In genomic region chr6:109045423-109046012, GRCh38 we compare ENCODE assay signal across 1 cellular context.
TF ChIP-seq lines count a peak whose summit lies in the region.

No MANE protein-coding gene starts in this region.

TF ChIP-seq in K562, 482 proteins besides CTCF, POLR2A, EP300 and RAD21 (continues in another document):
- TF ChIP-seq ZNF143 (CRISPR knock-in tag; IDR thresholded peaks at IDR 0.05) (no peak), ZEB2 (IDR thresholded peaks at IDR 0.05) (no peak), HINFP (tag; conservative IDR thresholded peaks at IDR 0.05; ENCODE audit: low read depth) (no peak), ZBTB33 (CRISPR knock-in tag; IDR thresholded peaks at IDR 0.05) (no peak), RBM22 (IDR thresholded peaks at IDR 0.05; ENCODE audit: low read depth, low read length, poor library complexity, severe bottlenecking) (no peak), BCOR (IDR thresholded peaks at IDR 0.05) (0 out of 2 replicates have a peak, but pooled peaks have one; percentile 29), CBX1 (IDR thresholded peaks at IDR 0.05; ENCODE audit: low read depth) (no peak), ZHX1 (conservative IDR thresholded peaks at IDR 0.05; ENCODE audit: low read length) (no peak), DNMT1 (IDR thresholded peaks at IDR 0.05) (no peak), ZFP91 (CRISPR knock-in tag; IDR thresholded peaks at IDR 0.05) (no peak), NR3C1 (CRISPR knock-in tag; IDR thresholded peaks at IDR 0.05) (no peak), SMAD2 (IDR thresholded peaks at IDR 0.05; ENCODE audit: low read depth, low read length) (no peak), FIP1L1 (IDR thresholded peaks at IDR 0.05; ENCODE audit: low read depth, low read length, poor library complexity, severe bottlenecking) (no peak), L3MBTL2 (IDR thresholded peaks at IDR 0.05) (peak; percentile 67), POLR2B (IDR thresholded peaks at IDR 0.05; ENCODE audit: low read depth, partially characterized antibody) (no peak), DPF2 (IDR thresholded peaks at IDR 0.05) (peak; percentile 81), NFATC3 (IDR thresholded peaks at IDR 0.05) (no peak), ZNF124 (CRISPR knock-in tag; IDR thresholded peaks at IDR 0.05) (no peak), PTTG1 (tag; IDR thresholded peaks at IDR 0.05; ENCODE audit: low read depth) (no peak), TEAD4 (IDR thresholded peaks at IDR 0.05; ENCODE audit: low read length) (peak; percentile 83), TEAD4 (CRISPR knock-in tag; IDR thresholded peaks at IDR 0.05; ENCODE audit: borderline replicate concordance) (no peak), STAG1 (CRISPR knock-in tag; IDR thresholded peaks at IDR 0.05; ENCODE audit: borderline replicate concordance) (no peak), ESRRB (CRISPR knock-in tag; IDR thresholded peaks at IDR 0.05; ENCODE audit: borderline replicate concordance) (no peak), RCOR1 (IDR thresholded peaks at IDR 0.05; ENCODE audit: borderline replicate concordance in 1 of 2, low read depth in 2 of 2, low read length in 2 of 2) (peak in 1 of 2 experiments; percentile 78; a peak in 2 of 4 replicates), NR2C1 (IDR thresholded peaks at IDR 0.05) (no peak), NR2C1 (tag; IDR thresholded peaks at IDR 0.05) (no peak), ELF4 (CRISPR knock-in tag; IDR thresholded peaks at IDR 0.05) (no peak), ZNF766 (CRISPR knock-in tag; conservative IDR thresholded peaks at IDR 0.05) (no peak), HLTF (IDR thresholded peaks at IDR 0.05) (no peak), RFX5 (IDR thresholded peaks at IDR 0.05; ENCODE audit: low read depth, low read length) (no peak), CEBPG (CRISPR knock-in tag; IDR thresholded peaks at IDR 0.05) (no peak), CEBPG (tag; conservative IDR thresholded peaks at IDR 0.05 in 1 of 2, IDR thresholded peaks at IDR 0.05 in 1 of 2) (no peak), CTBP1 (IDR thresholded peaks at IDR 0.05; ENCODE audit: borderline replicate concordance) (peak; percentile 36; the same call in 1 of the 2 replicates), ZNF76 (CRISPR knock-in tag; IDR thresholded peaks at IDR 0.05; ENCODE audit: borderline replicate concordance) (no peak), ZNF133 (CRISPR knock-in tag; IDR thresholded peaks at IDR 0.05) (no peak), TAF15 (IDR thresholded peaks at IDR 0.05; ENCODE audit: low read depth, low read length) (no peak), CHCHD3 (CRISPR knock-in tag; IDR thresholded peaks at IDR 0.05) (no peak), PHB (CRISPR knock-in tag; IDR thresholded peaks at IDR 0.05) (no peak), KHSRP (IDR thresholded peaks at IDR 0.05) (no peak), MTA2 (IDR thresholded peaks at IDR 0.05; ENCODE audit: low read depth) (peak; percentile 65), HNRNPLL (IDR thresholded peaks at IDR 0.05; ENCODE audit: low read depth, low read length, poor library complexity, severe bottlenecking) (no peak), MEF2A (IDR thresholded peaks at IDR 0.05; ENCODE audit: control insufficient read depth, low read depth, low read length) (no peak), ZNF217 (CRISPR knock-in tag; IDR thresholded peaks at IDR 0.05) (no peak), HDAC1 (IDR thresholded peaks at IDR 0.05) (peak in 1 of 2 experiments; percentile 53; a peak in 1 of 4 replicates), PATZ1 (CRISPR knock-in tag; IDR thresholded peaks at IDR 0.05; ENCODE audit: borderline replicate concordance) (no peak), POLR3A (IDR thresholded peaks at IDR 0.05; ENCODE audit: borderline replicate concordance, extremely low read depth, insufficient read depth, insufficient read length) (no peak), ZNF589 (CRISPR knock-in tag; IDR thresholded peaks at IDR 0.05; ENCODE audit: low read depth) (no peak), MEF2D (tag; conservative IDR thresholded peaks at IDR 0.05; ENCODE audit: low read depth) (no peak)
- TF ChIP-seq, protein P1, sequence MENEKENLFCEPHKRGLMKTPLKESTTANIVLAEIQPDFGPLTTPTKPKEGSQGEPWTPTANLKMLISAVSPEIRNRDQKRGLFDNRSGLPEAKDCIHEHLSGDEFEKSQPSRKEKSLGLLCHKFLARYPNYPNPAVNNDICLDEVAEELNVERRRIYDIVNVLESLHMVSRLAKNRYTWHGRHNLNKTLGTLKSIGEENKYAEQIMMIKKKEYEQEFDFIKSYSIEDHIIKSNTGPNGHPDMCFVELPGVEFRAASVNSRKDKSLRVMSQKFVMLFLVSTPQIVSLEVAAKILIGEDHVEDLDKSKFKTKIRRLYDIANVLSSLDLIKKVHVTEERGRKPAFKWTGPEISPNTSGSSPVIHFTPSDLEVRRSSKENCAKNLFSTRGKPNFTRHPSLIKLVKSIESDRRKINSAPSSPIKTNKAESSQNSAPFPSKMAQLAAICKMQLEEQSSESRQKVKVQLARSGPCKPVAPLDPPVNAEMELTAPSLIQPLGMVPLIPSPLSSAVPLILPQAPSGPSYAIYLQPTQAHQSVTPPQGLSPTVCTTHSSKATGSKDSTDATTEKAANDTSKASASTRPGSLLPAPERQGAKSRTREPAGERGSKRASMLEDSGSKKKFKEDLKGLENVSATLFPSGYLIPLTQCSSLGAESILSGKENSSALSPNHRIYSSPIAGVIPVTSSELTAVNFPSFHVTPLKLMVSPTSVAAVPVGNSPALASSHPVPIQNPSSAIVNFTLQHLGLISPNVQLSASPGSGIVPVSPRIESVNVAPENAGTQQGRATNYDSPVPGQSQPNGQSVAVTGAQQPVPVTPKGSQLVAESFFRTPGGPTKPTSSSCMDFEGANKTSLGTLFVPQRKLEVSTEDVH (IDR thresholded peaks at IDR 0.05; ENCODE audit: low read depth, partially characterized antibody) = no peak
- TF ChIP-seq, protein P2, sequence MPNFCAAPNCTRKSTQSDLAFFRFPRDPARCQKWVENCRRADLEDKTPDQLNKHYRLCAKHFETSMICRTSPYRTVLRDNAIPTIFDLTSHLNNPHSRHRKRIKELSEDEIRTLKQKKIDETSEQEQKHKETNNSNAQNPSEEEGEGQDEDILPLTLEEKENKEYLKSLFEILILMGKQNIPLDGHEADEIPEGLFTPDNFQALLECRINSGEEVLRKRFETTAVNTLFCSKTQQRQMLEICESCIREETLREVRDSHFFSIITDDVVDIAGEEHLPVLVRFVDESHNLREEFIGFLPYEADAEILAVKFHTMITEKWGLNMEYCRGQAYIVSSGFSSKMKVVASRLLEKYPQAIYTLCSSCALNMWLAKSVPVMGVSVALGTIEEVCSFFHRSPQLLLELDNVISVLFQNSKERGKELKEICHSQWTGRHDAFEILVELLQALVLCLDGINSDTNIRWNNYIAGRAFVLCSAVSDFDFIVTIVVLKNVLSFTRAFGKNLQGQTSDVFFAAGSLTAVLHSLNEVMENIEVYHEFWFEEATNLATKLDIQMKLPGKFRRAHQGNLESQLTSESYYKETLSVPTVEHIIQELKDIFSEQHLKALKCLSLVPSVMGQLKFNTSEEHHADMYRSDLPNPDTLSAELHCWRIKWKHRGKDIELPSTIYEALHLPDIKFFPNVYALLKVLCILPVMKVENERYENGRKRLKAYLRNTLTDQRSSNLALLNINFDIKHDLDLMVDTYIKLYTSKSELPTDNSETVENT (CRISPR knock-in tag; IDR thresholded peaks at IDR 0.05) = no peak
- TF ChIP-seq, protein P3, sequence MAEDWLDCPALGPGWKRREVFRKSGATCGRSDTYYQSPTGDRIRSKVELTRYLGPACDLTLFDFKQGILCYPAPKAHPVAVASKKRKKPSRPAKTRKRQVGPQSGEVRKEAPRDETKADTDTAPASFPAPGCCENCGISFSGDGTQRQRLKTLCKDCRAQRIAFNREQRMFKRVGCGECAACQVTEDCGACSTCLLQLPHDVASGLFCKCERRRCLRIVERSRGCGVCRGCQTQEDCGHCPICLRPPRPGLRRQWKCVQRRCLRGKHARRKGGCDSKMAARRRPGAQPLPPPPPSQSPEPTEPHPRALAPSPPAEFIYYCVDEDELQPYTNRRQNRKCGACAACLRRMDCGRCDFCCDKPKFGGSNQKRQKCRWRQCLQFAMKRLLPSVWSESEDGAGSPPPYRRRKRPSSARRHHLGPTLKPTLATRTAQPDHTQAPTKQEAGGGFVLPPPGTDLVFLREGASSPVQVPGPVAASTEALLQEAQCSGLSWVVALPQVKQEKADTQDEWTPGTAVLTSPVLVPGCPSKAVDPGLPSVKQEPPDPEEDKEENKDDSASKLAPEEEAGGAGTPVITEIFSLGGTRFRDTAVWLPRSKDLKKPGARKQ (CRISPR knock-in tag; IDR thresholded peaks at IDR 0.05) = no peak
